In genomic region chr15:68326711-68327412, GRCh38 we compare ENCODE assay signal across 21 cellular contexts. TPM values are rescaled to one million over a fixed set of nuclear protein-coding genes. Genes with fewer than 3 reads are reported as not detected.
A peak's percentile ranks its signal among the peaks of the same experiment; 100 is the strongest.
DNase-seq lines count a peak whose midpoint lies in the region; ATAC-seq and TF ChIP-seq lines count a peak whose summit lies in the region.
"Had no signal": no experiment of that assay in that cellular context is flagged by ENCODE, and none has a peak within 500 bp of the region (broad histone marks: within the 10 kb centered on the region; RNA-seq: fewer than 3 reads in every experiment).

No MANE protein-coding gene starts in this region.

- CTCF ChIA-PET in activated naive CD4-positive, alpha-beta T cell treated with anti-CD3 and anti-CD28 coated beads for 36 hours (lab: Charles Lee) = interaction anchor here (0.5 kb wide), 1 partner anchor 297 kb away, joined by 3 read pairs; no protein-coding TSS in a partner anchor

- DNase-seq in activated naive CD4-positive, alpha-beta T cell treated with anti-CD3 and anti-CD28 coated beads for 36 hours = peak; percentile 19
- DNase-seq in activated naive CD4-positive, alpha-beta T cell treated with anti-CD3 and anti-CD28 coated beads, Interleukin-2, amount 50 U/mL, for 16 hours = no peak
- DNase-seq in NB4 (ENCODE audit: low read depth) (peak; percentile 44), ascending aorta (ENCODE audit: low spot score in 2 of 2) (no peak), thoracic aorta (ENCODE audit: low spot score) (no peak), breast epithelium (ENCODE audit: low spot score in 2 of 2) (no peak), NCI-H774 (lab: John Stamatoyannopoulos, UW) (no peak)
- DNase-seq: activated effector memory CD4-positive, alpha-beta T cell treated with anti-CD3 and anti-CD28 coated beads, Interleukin-2, amount 50 U/mL, for 16 hours; body of pancreas; Caco-2; dermis blood vessel endothelial cell; gastrocnemius medialis; MM.1S; mucosa of descending colon; NCI-H2081; ovary; PC-3; stimulated activated CD4-positive, alpha-beta T cell treated with anti-CD3 and anti-CD28 coated beads, Interleukin-2, amount 100 ng/mL, for 24 hours had no signal

- H3K4me1 ChIP-seq in ascending aorta = peaks cover 12 to 21% of the 10 kb centered on the region in 2 donors
- H3K4me1 ChIP-seq in thoracic aorta (ENCODE audit: control insufficient read depth in 1 of 2, low read depth in 2 of 2) = peaks cover 17 to 51% of the 10 kb centered on the region in 2 donors
- no peaks in the 10 kb centered on the region for H3K4me1 ChIP-seq in breast epithelium
- H3K4me1 ChIP-seq: body of pancreas, Caco-2, gastrocnemius medialis had no signal

- H3K27ac ChIP-seq in ascending aorta (peak overlapping the region; percentile 81 to 89), thoracic aorta (peak overlapping the region; percentile 74 to 75), breast epithelium (no peak overlapping the region)
- H3K27ac ChIP-seq: body of pancreas, gastrocnemius medialis, ovary, SK-N-MC had no signal

- H3K9me3 ChIP-seq in ascending aorta = no peaks in the 10 kb centered on the region
- no peaks in the 10 kb centered on the region for H3K9me3 ChIP-seq in thoracic aorta
- no peaks in the 10 kb centered on the region for H3K9me3 ChIP-seq in breast epithelium
- H3K9me3 ChIP-seq: body of pancreas, Caco-2, gastrocnemius medialis, mucosa of descending colon, ovary had no signal

- peaks cover 93 to 97% of the 10 kb centered on the region in 2 donors for H3K36me3 ChIP-seq in ascending aorta
- peaks cover 71% of the 10 kb centered on the region for H3K36me3 ChIP-seq in thoracic aorta
- H3K36me3 ChIP-seq in breast epithelium = no peaks in the 10 kb centered on the region
- H3K36me3 ChIP-seq: gastrocnemius medialis, ovary had no signal

- TF ChIP-seq CTCF in NB4 (IDR thresholded peaks at IDR 0.05; ENCODE audit: low read depth, low read length) (no peak), ascending aorta (IDR thresholded peaks at IDR 0.05) (no peak), thoracic aorta (IDR thresholded peaks at IDR 0.05) (no peak), breast epithelium (IDR thresholded peaks at IDR 0.05) (no peak)

- H3K27me3 ChIP-seq in ascending aorta = no peaks in the 10 kb centered on the region
- H3K27me3 ChIP-seq in thoracic aorta (replicated peaks; ENCODE audit: insufficient read depth) = no peaks in the 10 kb centered on the region
- no peaks in the 10 kb centered on the region for H3K27me3 ChIP-seq in breast epithelium
- H3K27me3 ChIP-seq: body of pancreas, gastrocnemius medialis, ovary had no signal

- ATAC-seq in thoracic aorta (ENCODE audit: insufficient number of reproducible peaks, low FRiP score, low read depth) = no peak
- ATAC-seq in GM19328 (IDR thresholded peaks at IDR 0.05; ENCODE audit: unreplicated experiment) = no peak
- ATAC-seq: body of pancreas, gastrocnemius medialis, left lobe of liver, mucosa of descending colon, PC-3 had no signal

- H3K27ac Mint-ChIP-seq in activated naive CD4-positive, alpha-beta T cell treated with anti-CD3 and anti-CD28 coated beads for 36 hours = no peak overlapping the region

- TF ChIP-seq POLR2A in NB4 (IDR thresholded peaks at IDR 0.05; ENCODE audit: extremely low read depth, insufficient read length) (no peak), breast epithelium (IDR thresholded peaks at IDR 0.05) (no peak)

- no peak overlapping the region for H3K4me3 Mint-ChIP-seq in activated naive CD4-positive, alpha-beta T cell treated with anti-CD3 and anti-CD28 coated beads for 36 hours

- intact Hi-C loops in activated naive CD4-positive, alpha-beta T cell treated with anti-CD3 and anti-CD28 coated beads for 36 hours (cut with micrococcal nuclease) = no loop called here
- intact Hi-C loops in ascending aorta (cut with DNase I) = no loop called here
- intact Hi-C loops in breast epithelium (cut with DNase I; ENCODE audit: low total_unique reads) = no loop called here

- H3K36me3 Mint-ChIP-seq in activated naive CD4-positive, alpha-beta T cell treated with anti-CD3 and anti-CD28 coated beads for 36 hours (ENCODE audit: low read depth) = no peaks in the 10 kb centered on the region

- H3K27me3 Mint-ChIP-seq in activated naive CD4-positive, alpha-beta T cell treated with anti-CD3 and anti-CD28 coated beads for 36 hours (ENCODE audit: low read depth) = no peaks in the 10 kb centered on the region

- H3K4me3 ChIP-seq in NB4 (ENCODE audit: low read depth, low read length) (no peak overlapping the region), ascending aorta (no peak overlapping the region), thoracic aorta (no peak overlapping the region), breast epithelium (no peak overlapping the region)
- H3K4me3 ChIP-seq: body of pancreas, gastrocnemius medialis, mucosa of descending colon, ovary, SK-N-MC had no signal

- H3K4me1 Mint-ChIP-seq in activated naive CD4-positive, alpha-beta T cell treated with anti-CD3 and anti-CD28 coated beads for 36 hours (ENCODE audit: low read depth) = peaks cover 28% of the 10 kb centered on the region

- H3K9me3 Mint-ChIP-seq in activated naive CD4-positive, alpha-beta T cell treated with anti-CD3 and anti-CD28 coated beads for 36 hours = no peaks in the 10 kb centered on the region

RNA-seq across cellular contexts. Expression of gene FEM1B, which starts 49.3 kb away (rescaled TPM):
- total RNA-seq in activated naive CD4-positive, alpha-beta T cell treated with anti-CD3 and anti-CD28 coated beads for 36 hours = 10 to 100 TPM; 30.3 to 34.2 TPM
- total RNA-seq in ascending aorta (57.0 TPM), thoracic aorta (10 to 100 TPM; 31.1 to 56.2 TPM), breast epithelium (10 to 100 TPM; 48.5 to 82.7 (median 60.0) TPM)

Comparison
In these comparisons a context has a peak if more than half of its experiments do, and no peak if none do; other contexts are left out.
1. DNase-seq: peak in activated naive CD4-positive, alpha-beta T cell treated with anti-CD3 and anti-CD28 coated beads for 36 hours (single experiment) and NB4 (single experiment); none in activated naive CD4-positive, alpha-beta T cell treated with anti-CD3 and anti-CD28 coated beads, Interleukin-2, amount 50 U/mL, for 16 hours (single experiment), ascending aorta (0 of 2), thoracic aorta (single experiment), breast epithelium (0 of 2) and NCI-H774 (single experiment).
2. H3K27ac ChIP-seq: peak in ascending aorta (2 of 2) and thoracic aorta (2 of 2); none in breast epithelium (0 of 2).